1 cellular context compared by ENCODE assay signal in genomic region chr3:48301020-48301813, GRCh38.
A peak's percentile ranks its signal among the peaks of the same experiment; 100 is the strongest.
TF ChIP-seq lines count a peak whose summit lies in the region.

Gene NME6 (minus strand): TSS chr3:48301367.

TF ChIP-seq in HepG2, 621 proteins besides CTCF, POLR2A, EP300 and RAD21 (continued from another document and continues in another):
- TF ChIP-seq ARID4A (CRISPR knock-in tag; IDR thresholded peaks at IDR 0.05; ENCODE audit: borderline replicate concordance) (peak; percentile 95), CREBL2 (CRISPR knock-in tag; IDR thresholded peaks at IDR 0.05; ENCODE audit: borderline replicate concordance) (peak; percentile 98), ZNF883 (CRISPR knock-in tag; IDR thresholded peaks at IDR 0.05; ENCODE audit: not compliant biosample characterization) (peak; percentile 90), ZNF362 (CRISPR knock-in tag; IDR thresholded peaks at IDR 0.05; ENCODE audit: borderline replicate concordance) (no peak; the same call in 1 of the 2 replicates), PRMT3 (CRISPR knock-in tag; IDR thresholded peaks at IDR 0.05; ENCODE audit: borderline replicate concordance, low read depth) (peak; percentile 71; the same call in 1 of the 2 replicates), ZGPAT (CRISPR knock-in tag; IDR thresholded peaks at IDR 0.05) (peak; percentile 96), MED1 (CRISPR knock-in tag; IDR thresholded peaks at IDR 0.05) (peak; percentile 80), TARDBP (CRISPR knock-in tag; IDR thresholded peaks at IDR 0.05) (peak; percentile 89), ZNF318 (CRISPR knock-in tag; IDR thresholded peaks at IDR 0.05) (peak; percentile 64; the same call in 1 of the 2 replicates), SP1 (IDR thresholded peaks at IDR 0.05) (no peak), SP1 (CRISPR knock-in tag; IDR thresholded peaks at IDR 0.05) (peak; percentile 72), JUNB (CRISPR knock-in tag; IDR thresholded peaks at IDR 0.05; ENCODE audit: borderline replicate concordance) (no peak), ZNF235 (CRISPR knock-in tag; IDR thresholded peaks at IDR 0.05; ENCODE audit: borderline replicate concordance) (peak; percentile 95; the same call in 1 of the 2 replicates), ZNF691 (CRISPR knock-in tag; IDR thresholded peaks at IDR 0.05; ENCODE audit: borderline replicate concordance, low read depth) (peak; percentile 87; the same call in 1 of the 2 replicates), SP4 (CRISPR knock-in tag; IDR thresholded peaks at IDR 0.05) (peak; percentile 66), NFRKB (IDR thresholded peaks at IDR 0.05) (no peak), NCOA5 (CRISPR knock-in tag; IDR thresholded peaks at IDR 0.05) (no peak), ZBTB44 (CRISPR knock-in tag; IDR thresholded peaks at IDR 0.05) (no peak), RNF219 (CRISPR knock-in tag; IDR thresholded peaks at IDR 0.05) (no peak), ZSCAN22 (CRISPR knock-in tag; IDR thresholded peaks at IDR 0.05) (peak; percentile 71; the same call in 1 of the 2 replicates), LRRFIP1 (CRISPR knock-in tag; conservative IDR thresholded peaks at IDR 0.05) (no peak), KAT2B (IDR thresholded peaks at IDR 0.05; ENCODE audit: borderline replicate concordance, low read depth, low read length) (no peak), LBX2 (CRISPR knock-in tag; IDR thresholded peaks at IDR 0.05; ENCODE audit: borderline replicate concordance) (peak; percentile 94), AHR (CRISPR knock-in tag; IDR thresholded peaks at IDR 0.05) (peak; percentile 54; the same call in 1 of the 2 replicates), FOXO4 (CRISPR knock-in tag; conservative IDR thresholded peaks at IDR 0.05) (0 out of 2 replicates have a peak, but pooled peaks have one; percentile 93)
